In genomic region chrX:10245219-10245618, GRCh38 we compare ENCODE assay signal across 18 cellular contexts.
"Had no signal": no experiment of that assay in that cellular context is flagged by ENCODE, and none has a peak within 500 bp of the region (broad histone marks: within the 10 kb centered on the region; RNA-seq: fewer than 3 reads in every experiment).

No MANE protein-coding gene starts in this region.

- H3K4me1 ChIP-seq: esophagus squamous epithelium, gastroesophageal sphincter, lower lobe of right lung, neural progenitor cell, thyroid gland, uterus had no signal

- FAIRE-seq: colon had no signal

- H3K27me3 ChIP-seq: esophagus squamous epithelium, gastroesophageal sphincter, neural progenitor cell, ovary, thyroid gland, uterus had no signal

- H2AFZ ChIP-seq: neural progenitor cell had no signal

- H3K4me3 ChIP-seq: esophagus squamous epithelium, gastroesophageal sphincter, lower lobe of right lung, neural progenitor cell, ovary, smooth muscle cell, thyroid gland, uterus had no signal

- H3K36me3 ChIP-seq: esophagus squamous epithelium, gastroesophageal sphincter, lower lobe of right lung, neural progenitor cell, ovary, thyroid gland, uterus had no signal

- H3K9me3 ChIP-seq: esophagus squamous epithelium, gastroesophageal sphincter, lower lobe of right lung, ovary, thyroid gland, uterus had no signal

- H3K4me2 ChIP-seq: neural progenitor cell, smooth muscle cell had no signal

- ATAC-seq: gastroesophageal sphincter, left lobe of liver, lower lobe of right lung, right cardiac atrium had no signal

- H3K9ac ChIP-seq: neural progenitor cell had no signal

- H3K27ac ChIP-seq: esophagus squamous epithelium, gastroesophageal sphincter, lower lobe of right lung, neural progenitor cell, ovary, thyroid gland, uterus had no signal

- DNase-seq: dermis blood vessel endothelial cell; esophagus squamous epithelium; glutamatergic neuron; islet precursor cell; lower lobe of right lung; natural killer cell; nucleus accumbens; ovary; right cardiac atrium; stimulated activated CD4-positive, alpha-beta T cell treated with anti-CD3 and anti-CD28 coated beads, Interleukin-2, amount 100 ng/mL, for 48 hours; stimulated activated naive CD4-positive, alpha-beta T cell treated with Interleukin-2 at 50 U/mL for 16 hours; thyroid gland; uterus had no signal
